Comparison of ENCODE assay signal across 8 cellular contexts in genomic region chr11:61162092-61162935, GRCh38. TPM values are rescaled to one million over a fixed set of nuclear protein-coding genes. Genes with fewer than 3 reads are reported as not detected.
DNase-seq lines count a peak whose midpoint lies in the region; ATAC-seq and TF ChIP-seq lines count a peak whose summit lies in the region.

No MANE protein-coding gene starts in this region.

- H3K27me3 Mint-ChIP-seq in activated CD8-positive, alpha-beta memory T cell treated with anti-CD3 and anti-CD28 coated beads, Interleukin-2, amount 10 ng/mL, durations not matched to agents 7 days and 5 days, result no peaks in the 10 kb centered on the region

- peak overlapping the region; percentile 86 to 87 for H3K4me3 ChIP-seq in prostate gland

- no peak for DNase-seq in activated CD8-positive, alpha-beta memory T cell treated with anti-CD3 and anti-CD28 coated beads, Interleukin-2, amount 10 ng/mL, durations not matched to agents 7 days and 5 days
- DNase-seq in activated CD8-positive, alpha-beta memory T cell treated with anti-CD3 and anti-CD28 coated beads, Interleukin-2, amount 50 U/mL, for 48 hours, result no peak
- DNase-seq in NCI-H2107 (lab: John Stamatoyannopoulos, UW) (peak; percentile 31), foreskin melanocyte (peak; percentile 21), prostate gland (ENCODE audit: low spot score) (no peak), left lobe of liver (ENCODE audit: low spot score) (no peak)
- peak; percentile 37 to 39 for DNase-seq in activated T-cell treated with anti-CD3 and anti-CD28 coated beads, Interleukin-2, amount 50 U/mL, for 48 hours

- TF ChIP-seq POLR2A in prostate gland (IDR thresholded peaks at IDR 0.05), result no peak

- no peaks in the 10 kb centered on the region for H3K36me3 ChIP-seq in prostate gland

- WGBS in prostate gland, result 68% methylated on average over 8 of the region's 8 CpGs

- peak overlapping the region; percentile 84 for H3K4me3 Mint-ChIP-seq in activated CD8-positive, alpha-beta memory T cell treated with anti-CD3 and anti-CD28 coated beads, Interleukin-2, amount 10 ng/mL, durations not matched to agents 7 days and 5 days

- CTCF ChIA-PET in activated CD8-positive, alpha-beta memory T cell treated with anti-CD3 and anti-CD28 coated beads, Interleukin-2, amount 10 ng/mL, durations not matched to agents 7 days and 5 days (lab: Charles Lee), result interaction anchor here (0.9 to 1.3 kb wide), 4 partner anchors 25 to 192 kb away, joined by 3 to 6 read pairs (median 4); no protein-coding TSS in a partner anchor

- H3K9me3 Mint-ChIP-seq in activated CD8-positive, alpha-beta memory T cell treated with anti-CD3 and anti-CD28 coated beads, Interleukin-2, amount 10 ng/mL, durations not matched to agents 7 days and 5 days (ENCODE audit: low read depth), result no peaks in the 10 kb centered on the region

- intact Hi-C loops in prostate gland (cut with DNase I), result loop anchor here (5.0 kb wide), 1 partner anchor 250 kb away; the partner anchor contains the start of gene TMEM109

- no peak for ATAC-seq in activated CD8-positive, alpha-beta memory T cell treated with anti-CD3 and anti-CD28 coated beads, Interleukin-2, amount 10 ng/mL, durations not matched to agents 7 days and 5 days
- no peak for ATAC-seq in left lobe of liver
- no peak for ATAC-seq in HG03457 (IDR thresholded peaks at IDR 0.05; ENCODE audit: unreplicated experiment)

- peak overlapping the region; percentile 99 for H3K27ac ChIP-seq in prostate gland

- peaks cover 54% of the 10 kb centered on the region for H3K4me1 Mint-ChIP-seq in activated CD8-positive, alpha-beta memory T cell treated with anti-CD3 and anti-CD28 coated beads, Interleukin-2, amount 10 ng/mL, durations not matched to agents 7 days and 5 days

- no peak for TF ChIP-seq CTCF in prostate gland (IDR thresholded peaks at IDR 0.05)

- H3K27ac Mint-ChIP-seq in activated CD8-positive, alpha-beta memory T cell treated with anti-CD3 and anti-CD28 coated beads, Interleukin-2, amount 10 ng/mL, durations not matched to agents 7 days and 5 days, result peak overlapping the region; percentile 95

- H3K36me3 Mint-ChIP-seq in activated CD8-positive, alpha-beta memory T cell treated with anti-CD3 and anti-CD28 coated beads, Interleukin-2, amount 10 ng/mL, durations not matched to agents 7 days and 5 days, result peaks cover 1% of the 10 kb centered on the region

- H3K27me3 ChIP-seq in prostate gland (replicated peaks; ENCODE audit: insufficient read depth), result no peaks in the 10 kb centered on the region

- no peaks in the 10 kb centered on the region for H3K9me3 ChIP-seq in prostate gland

- peaks cover 5% of the 10 kb centered on the region for H3K4me1 ChIP-seq in prostate gland (replicated peaks)

RNA-seq across cellular contexts. Expression of gene VPS37C, which starts 1.1 kb away (rescaled TPM):
- total RNA-seq in activated CD8-positive, alpha-beta memory T cell treated with anti-CD3 and anti-CD28 coated beads, Interleukin-2, amount 10 ng/mL, durations not matched to agents 7 days and 5 days, result 1 to 10 TPM; 5.4 to 5.6 TPM
- total RNA-seq in prostate gland (10 to 100 TPM; 32.2 to 38.8 TPM), left lobe of liver (5.9 TPM)

RNA-seq across cellular contexts. Expression of gene PGA3, which starts 41.0 kb away (rescaled TPM):
- total RNA-seq in activated CD8-positive, alpha-beta memory T cell treated with anti-CD3 and anti-CD28 coated beads, Interleukin-2, amount 10 ng/mL, durations not matched to agents 7 days and 5 days, result not detected
- total RNA-seq in prostate gland, result under 1 TPM in 1 of 2 donors, not detected in 1; 0.77 TPM
- not detected for total RNA-seq in left lobe of liver

RNA-seq across cellular contexts. Expression of gene PGA4, which starts 59.8 kb away (rescaled TPM):
- total RNA-seq in activated CD8-positive, alpha-beta memory T cell treated with anti-CD3 and anti-CD28 coated beads, Interleukin-2, amount 10 ng/mL, durations not matched to agents 7 days and 5 days, result not detected
- total RNA-seq in prostate gland (not detected), left lobe of liver (0.53 TPM)

Comparison
In these comparisons a context has a peak if more than half of its experiments do, and no peak if none do; other contexts are left out.
1. DNase-seq: peak in NCI-H2107 (single experiment), activated T-cell treated with anti-CD3 and anti-CD28 coated beads, Interleukin-2, amount 50 U/mL, for 48 hours (2 of 2) and foreskin melanocyte (single experiment); none in activated CD8-positive, alpha-beta memory T cell treated with anti-CD3 and anti-CD28 coated beads, Interleukin-2, amount 10 ng/mL, durations not matched to agents 7 days and 5 days (single experiment), activated CD8-positive, alpha-beta memory T cell treated with anti-CD3 and anti-CD28 coated beads, Interleukin-2, amount 50 U/mL, for 48 hours (single experiment), prostate gland (single experiment) and left lobe of liver (single experiment).